In genomic region chr12:124655317-124656213, GRCh38 we compare ENCODE assay signal across 9 cellular contexts.
DNase-seq lines count a peak whose midpoint lies in the region; ATAC-seq, FAIRE-seq and TF ChIP-seq lines count a peak whose summit lies in the region.
"Had no signal": no experiment of that assay in that cellular context is flagged by ENCODE, and none has a peak within 500 bp of the region (broad histone marks: within the 10 kb centered on the region; RNA-seq: fewer than 3 reads in every experiment).

No MANE protein-coding gene starts in this region.

- H3K9me2 ChIP-seq in SK-N-SH, result no peaks in the 10 kb centered on the region

- H3K27ac ChIP-seq in SK-N-SH (ENCODE audit: low read depth in 2 of 2, low read length in 1 of 2), result peak overlapping the region; percentile 94 to 99
- H3K27ac ChIP-seq in pancreas, result peak overlapping the region in 2 of 4 donors; percentile 55 to 66
- H3K27ac ChIP-seq: 22Rv1 had no signal

- H3K79me2 ChIP-seq in SK-N-SH (ENCODE audit: insufficient read depth), result no peaks in the 10 kb centered on the region

- TF ChIP-seq RAD21 in SK-N-SH (IDR thresholded peaks at IDR 0.05; ENCODE audit: low read length), result no peak; the same call in 1 of the 2 replicates

- TF ChIP-seq CTCF in SK-N-SH (IDR thresholded peaks at IDR 0.05) (no peak), pancreas (IDR thresholded peaks at IDR 0.05) (no peak)

- H3K9me3 ChIP-seq in SK-N-SH (no peaks in the 10 kb centered on the region), pancreas (no peaks in the 10 kb centered on the region)

- CTCF ChIA-PET in SK-N-SH (lab: Yijun Ruan, JAX), result interaction anchor here (0.8 to 1.9 kb wide), 8 partner anchors 14 to 111 kb away, joined by 3 to 7 read pairs (median 4); no protein-coding TSS in a partner anchor

- peak; percentile 62 to 73; a peak in 3 of 4 replicates for TF ChIP-seq EP300 in SK-N-SH (IDR thresholded peaks at IDR 0.05; ENCODE audit: borderline replicate concordance in 1 of 2, low read depth in 1 of 2, low read length in 1 of 2)

- DNase-seq in NCI-H1417 (lab: John Stamatoyannopoulos, UW) (peak; percentile 65 to 93 (median 78)), NCI-H1417 treated with DMSO at 0.1 percent for 48 hours (lab: John Stamatoyannopoulos, UW) (no peak), SK-N-SH (peak; percentile 83), glomerular visceral epithelial cell (ENCODE audit: extremely low spot score) (peak; percentile 72), pancreas (peak in 5 of 6 donors; percentile 33 to 64 (median 44)), NCI-H1048 (lab: John Stamatoyannopoulos, UW) (no peak)
- no peak for DNase-seq in activated naive CD4-positive, alpha-beta T cell (lab: John Stamatoyannopoulos, UW)

- FAIRE-seq in pancreas (lab: Jason Lieb, UNC), result no peak

- H3K36me3 ChIP-seq in SK-N-SH (replicated peaks in 1 of 2; ENCODE audit: control insufficient read depth in 1 of 2, insufficient read depth in 2 of 2, low read length in 1 of 2), result no peaks in the 10 kb centered on the region
- no peaks in the 10 kb centered on the region for H3K36me3 ChIP-seq in pancreas

- peak overlapping the region in 1 of 2 experiments; percentile 33; a peak in 1 of 4 replicates for H3K4me3 ChIP-seq in SK-N-SH (ENCODE audit: low read depth in 2 of 2, low read length in 1 of 2)
- H3K4me3 ChIP-seq in pancreas, result peak overlapping the region in 1 of 4 donors; percentile 14

- 17% methylated on average over 21 of the region's 27 CpGs for WGBS in SK-N-SH (ENCODE audit: low lambda C conversion rate)
- WGBS in pancreas, 2 donors, result 26 to 28% methylated on average over 27 of the region's 27 CpGs

- H3K4me1 ChIP-seq in SK-N-SH (ENCODE audit: control insufficient read depth in 1 of 2, insufficient read depth in 2 of 2, low read depth in 1 of 2, low read length in 1 of 2) (peaks cover 32 to 52% of the 10 kb centered on the region in 2 experiments), pancreas (peaks cover 0 to 14% (median 6%) of the 10 kb centered on the region in 3 donors)

- H3F3A ChIP-seq in SK-N-SH (replicated peaks; ENCODE audit: insufficient read depth), result peaks cover 27% of the 10 kb centered on the region

- intact Hi-C loops in pancreas (cut with DNase I), result no loop called here

- peak overlapping the region; percentile 73 for H3K4me2 ChIP-seq in SK-N-SH

- ATAC-seq in pancreas (peak; percentile 61 to 80 (median 76)), GM21576 (IDR thresholded peaks at IDR 0.05; ENCODE audit: unreplicated experiment) (no peak)

- H3K27me3 ChIP-seq in SK-N-SH (ENCODE audit: insufficient read depth) (no peaks in the 10 kb centered on the region), pancreas (no peaks in the 10 kb centered on the region)

- peak overlapping the region; percentile 60; the same call in 1 of the 2 replicates for H3K9ac ChIP-seq in SK-N-SH

- H4K20me1 ChIP-seq in SK-N-SH (ENCODE audit: insufficient read depth), result no peaks in the 10 kb centered on the region

- H2AFZ ChIP-seq in SK-N-SH (ENCODE audit: low read depth), result peak overlapping the region; percentile 81

- POLR2A ChIA-PET in SK-N-SH (lab: Yijun Ruan, JAX), result interaction anchor here (0.6 to 1.2 kb wide), 5 partner anchors 13 to 155 kb away, joined by 3 to 4 read pairs (median 3); no protein-coding TSS in a partner anchor

TF ChIP-seq in SK-N-SH, 30 proteins besides CTCF, POLR2A, EP300 and RAD21 (continues in another document):
- TF ChIP-seq USF2 (IDR thresholded peaks at IDR 0.05; ENCODE audit: borderline replicate concordance, low read depth, low read length), result no peak
- TF ChIP-seq, protein P1, sequence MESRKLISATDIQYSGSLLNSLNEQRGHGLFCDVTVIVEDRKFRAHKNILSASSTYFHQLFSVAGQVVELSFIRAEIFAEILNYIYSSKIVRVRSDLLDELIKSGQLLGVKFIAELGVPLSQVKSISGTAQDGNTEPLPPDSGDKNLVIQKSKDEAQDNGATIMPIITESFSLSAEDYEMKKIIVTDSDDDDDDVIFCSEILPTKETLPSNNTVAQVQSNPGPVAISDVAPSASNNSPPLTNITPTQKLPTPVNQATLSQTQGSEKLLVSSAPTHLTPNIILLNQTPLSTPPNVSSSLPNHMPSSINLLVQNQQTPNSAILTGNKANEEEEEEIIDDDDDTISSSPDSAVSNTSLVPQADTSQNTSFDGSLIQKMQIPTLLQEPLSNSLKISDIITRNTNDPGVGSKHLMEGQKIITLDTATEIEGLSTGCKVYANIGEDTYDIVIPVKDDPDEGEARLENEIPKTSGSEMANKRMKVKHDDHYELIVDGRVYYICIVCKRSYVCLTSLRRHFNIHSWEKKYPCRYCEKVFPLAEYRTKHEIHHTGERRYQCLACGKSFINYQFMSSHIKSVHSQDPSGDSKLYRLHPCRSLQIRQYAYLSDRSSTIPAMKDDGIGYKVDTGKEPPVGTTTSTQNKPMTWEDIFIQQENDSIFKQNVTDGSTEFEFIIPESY (IDR thresholded peaks at IDR 0.05; ENCODE audit: borderline replicate concordance, low read depth), result 0 out of 2 replicates have a peak, but pooled peaks have one; percentile 34
- no peak for TF ChIP-seq EZH2phosphoT487 (IDR thresholded peaks at IDR 0.05; ENCODE audit: borderline replicate concordance, low read depth)
- no peak for TF ChIP-seq MXI1 (IDR thresholded peaks at IDR 0.05; ENCODE audit: low read depth, low read length)
- TF ChIP-seq RFX5 (IDR thresholded peaks at IDR 0.05; ENCODE audit: low read length), result no peak
- TF ChIP-seq FOSL2 (IDR thresholded peaks at IDR 0.05; ENCODE audit: borderline replicate concordance, low read depth), result peak; percentile 78; the same call in 1 of the 2 replicates
- no peak for TF ChIP-seq MEF2A (IDR thresholded peaks at IDR 0.05; ENCODE audit: borderline replicate concordance, low read depth)
- no peak for TF ChIP-seq IRF3 (IDR thresholded peaks at IDR 0.05; ENCODE audit: low read depth, low read length)
- TF ChIP-seq, protein P2, sequence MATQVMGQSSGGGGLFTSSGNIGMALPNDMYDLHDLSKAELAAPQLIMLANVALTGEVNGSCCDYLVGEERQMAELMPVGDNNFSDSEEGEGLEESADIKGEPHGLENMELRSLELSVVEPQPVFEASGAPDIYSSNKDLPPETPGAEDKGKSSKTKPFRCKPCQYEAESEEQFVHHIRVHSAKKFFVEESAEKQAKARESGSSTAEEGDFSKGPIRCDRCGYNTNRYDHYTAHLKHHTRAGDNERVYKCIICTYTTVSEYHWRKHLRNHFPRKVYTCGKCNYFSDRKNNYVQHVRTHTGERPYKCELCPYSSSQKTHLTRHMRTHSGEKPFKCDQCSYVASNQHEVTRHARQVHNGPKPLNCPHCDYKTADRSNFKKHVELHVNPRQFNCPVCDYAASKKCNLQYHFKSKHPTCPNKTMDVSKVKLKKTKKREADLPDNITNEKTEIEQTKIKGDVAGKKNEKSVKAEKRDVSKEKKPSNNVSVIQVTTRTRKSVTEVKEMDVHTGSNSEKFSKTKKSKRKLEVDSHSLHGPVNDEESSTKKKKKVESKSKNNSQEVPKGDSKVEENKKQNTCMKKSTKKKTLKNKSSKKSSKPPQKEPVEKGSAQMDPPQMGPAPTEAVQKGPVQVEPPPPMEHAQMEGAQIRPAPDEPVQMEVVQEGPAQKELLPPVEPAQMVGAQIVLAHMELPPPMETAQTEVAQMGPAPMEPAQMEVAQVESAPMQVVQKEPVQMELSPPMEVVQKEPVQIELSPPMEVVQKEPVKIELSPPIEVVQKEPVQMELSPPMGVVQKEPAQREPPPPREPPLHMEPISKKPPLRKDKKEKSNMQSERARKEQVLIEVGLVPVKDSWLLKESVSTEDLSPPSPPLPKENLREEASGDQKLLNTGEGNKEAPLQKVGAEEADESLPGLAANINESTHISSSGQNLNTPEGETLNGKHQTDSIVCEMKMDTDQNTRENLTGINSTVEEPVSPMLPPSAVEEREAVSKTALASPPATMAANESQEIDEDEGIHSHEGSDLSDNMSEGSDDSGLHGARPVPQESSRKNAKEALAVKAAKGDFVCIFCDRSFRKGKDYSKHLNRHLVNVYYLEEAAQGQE (IDR thresholded peaks at IDR 0.05; ENCODE audit: low read depth, low read length), result 0 out of 2 replicates have a peak, but pooled peaks have one; percentile 6
- no peak for TF ChIP-seq GATA2 (CRISPR knock-in tag; IDR thresholded peaks at IDR 0.05)
- TF ChIP-seq FOXM1 (IDR thresholded peaks at IDR 0.05; ENCODE audit: low read depth), result peak; percentile 61; the same call in 1 of the 2 replicates
- peak; percentile 70 for TF ChIP-seq CHD2 (IDR thresholded peaks at IDR 0.05; ENCODE audit: low read length, partially characterized antibody)
- TF ChIP-seq FOXJ3 (CRISPR knock-in tag; IDR thresholded peaks at IDR 0.05), result no peak; the same call in 1 of the 2 replicates
- no peak for TF ChIP-seq NRF1 (IDR thresholded peaks at IDR 0.05; ENCODE audit: low read depth, low read length)
- TF ChIP-seq RCOR1 (IDR thresholded peaks at IDR 0.05; ENCODE audit: low read length), result peak; percentile 56; the same call in 1 of the 2 replicates
- TF ChIP-seq JUND (IDR thresholded peaks at IDR 0.05), result peak; percentile 70; the same call in 1 of the 2 replicates
- peak; percentile 36; the same call in 1 of the 2 replicates for TF ChIP-seq PBX3 (IDR thresholded peaks at IDR 0.05)

Comparison
In these comparisons a context has a peak if more than half of its experiments do, and no peak if none do; other contexts are left out.
1. DNase-seq: peak in NCI-H1417 (3 of 3), SK-N-SH (single experiment), glomerular visceral epithelial cell (single experiment) and pancreas (5 of 6); none in NCI-H1417 treated with DMSO at 0.1 percent for 48 hours (single experiment), NCI-H1048 (single experiment) and activated naive CD4-positive, alpha-beta T cell (0 of 4).